In genomic region chr22:35319244-35319985, GRCh38 we compare ENCODE assay signal across 15 cellular contexts. TPM values are rescaled to one million over a fixed set of nuclear protein-coding genes. Genes with fewer than 3 reads are reported as not detected.
DNase-seq lines count a peak whose midpoint lies in the region; ATAC-seq and TF ChIP-seq lines count a peak whose summit lies in the region.
"Had no signal": no experiment of that assay in that cellular context is flagged by ENCODE, and none has a peak within 500 bp of the region (broad histone marks: within the 10 kb centered on the region; RNA-seq: fewer than 3 reads in every experiment).

No MANE protein-coding gene starts in this region.

- WGBS in adrenal gland, 4 donors, result 89 to 91% (median 90%) methylated on average over 11 to 18 of the region's 18 CpGs

- peaks cover 77% of the 10 kb centered on the region for H3K79me2 ChIP-seq in osteoblast (ENCODE audit: insufficient read depth, low read length)

- H3K4me3 ChIP-seq in right atrium auricular region (no peak overlapping the region), adrenal gland (no peak overlapping the region), osteoblast (ENCODE audit: insufficient read depth, low read length) (no peak overlapping the region), upper lobe of right lung (no peak overlapping the region)
- H3K4me3 ChIP-seq: BLaER1 had no signal

- peaks cover 27% of the 10 kb centered on the region for H4K20me1 ChIP-seq in osteoblast (ENCODE audit: insufficient read depth, low read length)

- H3K27me3 ChIP-seq in right atrium auricular region (no peaks in the 10 kb centered on the region), adrenal gland (no peaks in the 10 kb centered on the region), osteoblast (ENCODE audit: insufficient read depth, low read length) (no peaks in the 10 kb centered on the region), upper lobe of right lung (no peaks in the 10 kb centered on the region)
- H3K27me3 ChIP-seq: BLaER1 had no signal

- intact Hi-C loops in Right ventricle myocardium inferior (cut with DNase I), result no loop called here
- intact Hi-C loops in adrenal gland (cut with DNase I), result no loop called here
- intact Hi-C loops in upper lobe of right lung (cut with DNase I), result no loop called here

- TF ChIP-seq CTCF in right atrium auricular region (IDR thresholded peaks at IDR 0.05) (no peak), adrenal gland (IDR thresholded peaks at IDR 0.05) (no peak), osteoblast (IDR thresholded peaks at IDR 0.05; ENCODE audit: extremely low read depth, low read depth, low read length) (no peak), upper lobe of right lung (IDR thresholded peaks at IDR 0.05) (no peak), GM10266 (IDR thresholded peaks at IDR 0.05; ENCODE audit: control insufficient read depth, insufficient read depth, low read depth, missing control alignments) (no peak)

- ATAC-seq in Right ventricle myocardium inferior (no peak), upper lobe of right lung (no peak)
- ATAC-seq: HCT116 had no signal

- H3K4me1 ChIP-seq in right atrium auricular region (peaks cover 0 to 25% of the 10 kb centered on the region in 2 donors), adrenal gland (replicated peaks in 1 of 2) (peaks cover 23 to 41% of the 10 kb centered on the region in 2 donors), osteoblast (ENCODE audit: insufficient read depth, low read length) (peaks cover 15% of the 10 kb centered on the region), upper lobe of right lung (peaks cover 12% of the 10 kb centered on the region)
- H3K4me1 ChIP-seq: Caco-2 had no signal

- H3K27ac ChIP-seq in right atrium auricular region (peak overlapping the region in 1 of 2 donors; percentile 48), adrenal gland (peak overlapping the region in 3 of 5 donors; percentile 27 to 82 (median 51)), osteoblast (ENCODE audit: low read depth, low read length) (peak overlapping the region; percentile 25), upper lobe of right lung (no peak overlapping the region)
- H3K27ac ChIP-seq: 22Rv1, BLaER1, HL-60 had no signal

- DNase-seq in Right ventricle myocardium inferior (ENCODE audit: missing footprints) (peak; percentile 30), right atrium auricular region (ENCODE audit: low spot score) (no peak), adrenal gland (no peak), osteoblast (ENCODE audit: insufficient read length, low spot score, missing footprints) (peak; percentile 17), upper lobe of right lung (peak; percentile 43), GM10266 (ENCODE audit: extremely low spot score) (no peak), Ammon's horn (ENCODE audit: low spot score) (no peak), NCI-H510A (lab: John Stamatoyannopoulos, UW) (no peak)
- DNase-seq: DND-41, GDM1 had no signal

- H3K36me3 ChIP-seq in right atrium auricular region, result peaks cover 63% of the 10 kb centered on the region
- peaks cover 0 to 74% of the 10 kb centered on the region in 2 donors for H3K36me3 ChIP-seq in adrenal gland (replicated peaks in 1 of 2)
- H3K36me3 ChIP-seq in osteoblast (ENCODE audit: insufficient read depth, low read length), result peaks cover 59% of the 10 kb centered on the region
- H3K36me3 ChIP-seq in upper lobe of right lung, result peaks cover 67% of the 10 kb centered on the region

- H2AFZ ChIP-seq in osteoblast (ENCODE audit: low read length), result no peak overlapping the region

- H3K9me3 ChIP-seq in right atrium auricular region (no peaks in the 10 kb centered on the region), adrenal gland (replicated peaks in 1 of 3) (no peaks in the 10 kb centered on the region), osteoblast (ENCODE audit: low read depth, low read length) (no peaks in the 10 kb centered on the region), upper lobe of right lung (no peaks in the 10 kb centered on the region)
- H3K9me3 ChIP-seq: BLaER1, Caco-2 had no signal

- TF ChIP-seq POLR2A in adrenal gland (IDR thresholded peaks at IDR 0.05), result no peak

- no peak overlapping the region for H3K4me2 ChIP-seq in osteoblast (ENCODE audit: insufficient read depth, low read length)
- H3K4me2 ChIP-seq: BLaER1 had no signal

RNA-seq across cellular contexts. Expression of gene TOM1, which starts 19.7 kb away (rescaled TPM):
- total RNA-seq in Right ventricle myocardium inferior (62.5 TPM), right atrium auricular region (100 to 1,000 TPM; 108 TPM), adrenal gland (100 to 1,000 TPM in 5 of 8 donors, 10 to 100 TPM in 3; 82.8 to 188 (median 109) TPM), osteoblast (118 and 131 TPM in 2 replicates), upper lobe of right lung (101 TPM)
- polyA plus RNA-seq in adrenal gland, result 100 to 1,000 TPM in 2 of 3 donors, 10 to 100 TPM in 1; 96.5 to 121 (median 111) TPM

Comparison
In these comparisons a context has a peak if more than half of its experiments do, and no peak if none do; other contexts are left out.
1. DNase-seq: peak in Right ventricle myocardium inferior (single experiment), osteoblast (single experiment) and upper lobe of right lung (single experiment); none in right atrium auricular region (single experiment), adrenal gland (0 of 7), GM10266 (single experiment), Ammon's horn (single experiment) and NCI-H510A (single experiment).